ENCODE assay signal across 30 cellular contexts in the genomic region with DNA sequence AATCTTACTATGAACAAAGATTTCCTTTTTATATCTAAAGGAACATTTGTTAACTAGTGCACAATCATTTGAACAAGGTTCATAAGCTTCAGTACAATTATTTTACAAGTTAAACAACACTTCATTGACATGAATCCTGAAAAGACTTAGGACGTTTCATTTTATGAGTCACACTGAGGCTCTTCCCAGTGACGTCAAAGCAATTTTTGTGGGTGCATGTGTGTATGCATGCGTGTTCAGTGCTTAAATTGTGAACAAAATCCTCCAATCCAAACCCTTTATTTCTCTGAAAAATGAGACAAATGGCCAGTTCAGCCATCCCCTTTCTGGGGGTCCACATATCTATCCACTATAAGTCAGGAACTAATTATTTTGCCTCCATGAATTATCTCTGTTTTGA. TPM values are rescaled to one million over a fixed set of nuclear protein-coding genes. Genes with fewer than 3 reads are reported as not detected.
DNase-seq lines count a peak whose midpoint lies in the region; ATAC-seq and TF ChIP-seq lines count a peak whose summit lies in the region.
"Had no signal": no experiment of that assay in that cellular context is flagged by ENCODE, and none has a peak within 500 bp of the region (broad histone marks: within the 10 kb centered on the region; RNA-seq: fewer than 3 reads in every experiment).

No MANE protein-coding gene starts in this region.

- ATAC-seq in foreskin keratinocyte (peak; percentile 26), psoas muscle (no peak), HG03196 (IDR thresholded peaks at IDR 0.05; ENCODE audit: unreplicated experiment) (no peak), GM21381 (IDR thresholded peaks at IDR 0.05; ENCODE audit: unreplicated experiment) (no peak)
- ATAC-seq in CD8-positive, alpha-beta T cell: no peak
- ATAC-seq: activated T-cell treated with anti-CD3 and anti-CD28 coated beads, Interleukin-2, amount 50 U/mL, for 4 hours; left lobe of liver; SK-N-SH treated with all-trans-retinoic acid at 6 μM for 48 hours; upper lobe of right lung had no signal

- 70 to 85% (median 70%) methylated on average over 3 of the region's 3 CpGs for WGBS in psoas muscle, 3 donors

- no peaks in the 10 kb centered on the region for H3K36me3 ChIP-seq in BJ (ENCODE audit: control insufficient read depth, insufficient read depth, low read length)
- no peaks in the 10 kb centered on the region for H3K36me3 ChIP-seq in brain microvascular endothelial cell (replicated peaks)
- no peaks in the 10 kb centered on the region for H3K36me3 ChIP-seq in psoas muscle (ENCODE audit: insufficient read depth in 1 of 2, low read depth in 1 of 2)
- no peaks in the 10 kb centered on the region for H3K36me3 ChIP-seq in CD8-positive, alpha-beta T cell (ENCODE audit: insufficient read depth, low read length)
- H3K36me3 ChIP-seq: adrenal gland; BLaER1 treated with 17β-estradiol and CSF1 and Interleukin-3, amounts not matched to agents 10 nM and 100 nM; neutrophil; upper lobe of right lung had no signal

- in situ Hi-C loops in brain microvascular endothelial cell (cut with HindIII; ENCODE audit: low pct_ligation_motif_present, low sequenced_read_pairs): no loop called here

- H3K4me1 Mint-ChIP-seq in CD8-positive, alpha-beta T cell (ENCODE audit: low read depth): no peaks in the 10 kb centered on the region
- H3K4me1 Mint-ChIP-seq: activated CD4-positive, alpha-beta T cell treated with anti-CD3 and anti-CD28 coated beads, Interleukin-2, amount 10 ng/mL, durations not matched to agents 24 days and 14 days had no signal

- H3K4me3 Mint-ChIP-seq in CD8-positive, alpha-beta T cell: no peak overlapping the region
- H3K4me3 Mint-ChIP-seq: activated CD4-positive, alpha-beta T cell treated with anti-CD3 and anti-CD28 coated beads, Interleukin-2, amount 10 ng/mL, durations not matched to agents 24 days and 14 days; activated T-cell treated with anti-CD3 and anti-CD28 coated beads, Interleukin-2, amount 50 U/mL, for 4 hours had no signal

- intact Hi-C loops in psoas muscle (cut with DNase I): no loop called here
- intact Hi-C loops in CD8-positive, alpha-beta T cell (cut with DNase I, micrococcal nuclease): no loop called here

- H3K9me3 ChIP-seq in psoas muscle: no peaks in the 10 kb centered on the region
- H3K9me3 ChIP-seq in CD8-positive, alpha-beta T cell (ENCODE audit: low read length): no peaks in the 10 kb centered on the region
- H3K9me3 ChIP-seq: BLaER1 treated with 17β-estradiol and CSF1 and Interleukin-3, amounts not matched to agents 10 nM and 100 nM; neutrophil; upper lobe of right lung had no signal

- POLR2A ChIA-PET in BJ (lab: Charles Lee): no interaction called here
- POLR2A ChIA-PET in CD8-positive, alpha-beta T cell (lab: Charles Lee): no interaction called here

- H3K27me3 ChIP-seq in BJ (ENCODE audit: control insufficient read depth, insufficient read depth, low read length) (no peaks in the 10 kb centered on the region), brain microvascular endothelial cell (replicated peaks) (no peaks in the 10 kb centered on the region), foreskin keratinocyte (no peaks in the 10 kb centered on the region), psoas muscle (ENCODE audit: insufficient read depth in 3 of 3, low read length in 2 of 3) (no peaks in the 10 kb centered on the region)
- no peaks in the 10 kb centered on the region for H3K27me3 ChIP-seq in CD8-positive, alpha-beta T cell (ENCODE audit: insufficient read depth, low read length)
- H3K27me3 ChIP-seq: adrenal gland, upper lobe of right lung had no signal

- H3K36me3 Mint-ChIP-seq in CD8-positive, alpha-beta T cell: no peaks in the 10 kb centered on the region

- H3K27ac ChIP-seq in brain microvascular endothelial cell: no peak overlapping the region
- H3K27ac ChIP-seq in foreskin keratinocyte: peak overlapping the region; percentile 30
- H3K27ac ChIP-seq in psoas muscle: no peak overlapping the region
- no peak overlapping the region for H3K27ac ChIP-seq in CD8-positive, alpha-beta T cell (ENCODE audit: low read depth, low read length)
- H3K27ac ChIP-seq: adrenal gland; BLaER1 treated with 17β-estradiol and CSF1 and Interleukin-3, amounts not matched to agents 10 nM and 100 nM; neutrophil; skin epidermis; upper lobe of right lung; VCaP had no signal

- no peaks in the 10 kb centered on the region for H3K9me3 Mint-ChIP-seq in CD8-positive, alpha-beta T cell

- no peak overlapping the region for H3K4me3 ChIP-seq in BJ (ENCODE audit: low read depth, low read length)
- no peak overlapping the region for H3K4me3 ChIP-seq in brain microvascular endothelial cell (ENCODE audit: low read depth, low read length)
- H3K4me3 ChIP-seq in psoas muscle: no peak overlapping the region
- no peak overlapping the region for H3K4me3 ChIP-seq in CD8-positive, alpha-beta T cell (ENCODE audit: low read depth, low read length)
- H3K4me3 ChIP-seq: adrenal gland; BLaER1 treated with 17β-estradiol and CSF1 and Interleukin-3, amounts not matched to agents 10 nM and 100 nM; skin epidermis; upper lobe of right lung had no signal

- CTCF ChIA-PET in BJ (lab: Yijun Ruan, JAX): interaction anchor here (0.7 kb wide), 1 partner anchor 114 kb away, joined by 3 read pairs; no protein-coding TSS in a partner anchor
- CTCF ChIA-PET in CD8-positive, alpha-beta T cell (lab: Charles Lee): no interaction called here

- DNase-seq in BJ (ENCODE audit: low read depth): peak; percentile 44
- peak; percentile 44 for DNase-seq in HT1080 (ENCODE audit: low read depth)
- peak; percentile 50 for DNase-seq in brain microvascular endothelial cell
- DNase-seq in foreskin keratinocyte: peak in 1 of 2 donors; percentile 34
- DNase-seq in psoas muscle: no peak
- DNase-seq in CD8-positive, alpha-beta T cell: no peak
- DNase-seq: activated CD4-positive, alpha-beta T cell treated with anti-CD3 and anti-CD28 coated beads, Interleukin-2, amount 10 ng/mL, durations not matched to agents 24 days and 14 days; activated T-cell treated with anti-CD3 and anti-CD28 coated beads, Interleukin-2, amount 50 U/mL, for 4 hours; adrenal gland; dermis blood vessel endothelial cell; Karpas-422; NCI-H1092; NCI-H187; NCI-H2171 treated with DMSO at 0.1 percent for 48 hours; NCI-H526; RPMI8226; stimulated activated CD4-positive, alpha-beta T cell treated with anti-CD3 and anti-CD28 coated beads, Interleukin-1b, Interleukin-23, amount 100 ng/mL, for 48 hours; substantia nigra; upper lobe of right lung had no signal

- H3K27ac Mint-ChIP-seq in CD8-positive, alpha-beta T cell: no peak overlapping the region
- H3K27ac Mint-ChIP-seq: activated CD4-positive, alpha-beta T cell treated with anti-CD3 and anti-CD28 coated beads, Interleukin-2, amount 10 ng/mL, durations not matched to agents 24 days and 14 days had no signal

- no peaks in the 10 kb centered on the region for H3K4me1 ChIP-seq in foreskin keratinocyte
- no peaks in the 10 kb centered on the region for H3K4me1 ChIP-seq in psoas muscle
- no peaks in the 10 kb centered on the region for H3K4me1 ChIP-seq in CD8-positive, alpha-beta T cell (ENCODE audit: insufficient read depth, low read length)
- H3K4me1 ChIP-seq: adrenal gland, upper lobe of right lung had no signal

- H3K27me3 Mint-ChIP-seq in CD8-positive, alpha-beta T cell (ENCODE audit: low read depth): no peaks in the 10 kb centered on the region

- TF ChIP-seq CTCF in BJ (IDR thresholded peaks at IDR 0.05; ENCODE audit: insufficient read depth, low read depth, low read length) (no peak), brain microvascular endothelial cell (IDR thresholded peaks at IDR 0.05; ENCODE audit: low read depth, low read length, missing control alignments) (no peak), foreskin keratinocyte (conservative IDR thresholded peaks at IDR 0.05) (no peak), psoas muscle (IDR thresholded peaks at IDR 0.05) (no peak)
- TF ChIP-seq CTCF in CD8-positive, alpha-beta T cell (IDR thresholded peaks at IDR 0.05): no peak

RNA-seq across cellular contexts. Expression of gene LMNTD1, which starts 2.9 kb away (rescaled TPM):
- polyA plus RNA-seq in BJ (2011; rRNA removed): 0.76 and 1.1 TPM in 2 replicates
- 0.72 and 0.95 TPM in 2 replicates for polyA minus RNA-seq in BJ (2011; rRNA and poly(A)+ RNA removed)
- total RNA-seq in HT1080 (2014; rRNA removed; shearing (Covaris generic)): not detected in 2 replicates
- not detected in 2 replicates for polyA plus RNA-seq in HT1080 (2015; cell fraction: cytosol; rRNA removed)
- not detected in 2 replicates for polyA plus RNA-seq in HT1080 (2015; cell fraction: nucleus; rRNA removed)
- not detected in 2 replicates for total RNA-seq in foreskin keratinocyte
- polyA plus RNA-seq in foreskin keratinocyte: not detected in 2 replicates
- total RNA-seq in psoas muscle: not detected
- not detected for polyA plus RNA-seq in psoas muscle
- not detected for total RNA-seq in CD8-positive, alpha-beta T cell
- total RNA-seq: activated CD4-positive, alpha-beta T cell treated with anti-CD3 and anti-CD28 coated beads, Interleukin-2, amount 10 ng/mL, durations not matched to agents 24 days and 14 days; activated T-cell treated with anti-CD3 and anti-CD28 coated beads, Interleukin-2, amount 50 U/mL, for 4 hours; dermis blood vessel endothelial cell; left lobe of liver; mesenteric fat pad; pulmonary artery endothelial cell; T-helper 2 cell treated with Interferon-gamma antibody and Interleukin-4, amounts not matched to agents 100 ng/mL and 5 ng/mL, for 36 hours; upper lobe of right lung had no signal

Comparison
In these comparisons a context has a peak if more than half of its experiments do, and no peak if none do; other contexts are left out.
1. DNase-seq: peak in BJ (single experiment), HT1080 (single experiment) and brain microvascular endothelial cell (single experiment); none in psoas muscle (0 of 2) and CD8-positive, alpha-beta T cell (0 of 7).